Comparison of ENCODE assay signal across 1 cellular context in genomic region chr6:21317634-21318033, GRCh38.
TF ChIP-seq lines count a peak whose summit lies in the region.

No MANE protein-coding gene starts in this region.

TF ChIP-seq in HepG2, 621 proteins besides CTCF, POLR2A, EP300 and RAD21 (continued from another document):
- no peak for TF ChIP-seq ARID5B (CRISPR knock-in tag; IDR thresholded peaks at IDR 0.05)
- TF ChIP-seq FUBP1 (CRISPR knock-in tag; IDR thresholded peaks at IDR 0.05; ENCODE audit: borderline replicate concordance) = no peak
- no peak for TF ChIP-seq ZNF543 (CRISPR knock-in tag; IDR thresholded peaks at IDR 0.05)
- TF ChIP-seq YY1 (IDR thresholded peaks at IDR 0.05; ENCODE audit: insufficient read depth, insufficient replicate concordance, low read depth, low read length) = no peak
- TF ChIP-seq ONECUT2 (CRISPR knock-in tag; IDR thresholded peaks at IDR 0.05) = no peak
- no peak for TF ChIP-seq EZH2 (conservative IDR thresholded peaks at IDR 0.05; ENCODE audit: low read depth, low read length)
- TF ChIP-seq ATF2 (CRISPR knock-in tag; IDR thresholded peaks at IDR 0.05) = no peak
- no peak for TF ChIP-seq ZNF431 (CRISPR knock-in tag; IDR thresholded peaks at IDR 0.05; ENCODE audit: borderline replicate concordance, low read depth)
- no peak for TF ChIP-seq TCF7 (IDR thresholded peaks at IDR 0.05; ENCODE audit: low read depth)
- no peak for TF ChIP-seq ZNF407 (CRISPR knock-in tag; IDR thresholded peaks at IDR 0.05; ENCODE audit: not compliant biosample characterization)
- TF ChIP-seq CAMTA2 (CRISPR knock-in tag; IDR thresholded peaks at IDR 0.05; ENCODE audit: borderline replicate concordance) = no peak
- no peak for TF ChIP-seq GMEB1 (CRISPR knock-in tag; IDR thresholded peaks at IDR 0.05; ENCODE audit: borderline replicate concordance)
- no peak for TF ChIP-seq NCOA2 (CRISPR knock-in tag; IDR thresholded peaks at IDR 0.05)
- TF ChIP-seq ZFYVE20 (CRISPR knock-in tag; IDR thresholded peaks at IDR 0.05; ENCODE audit: borderline replicate concordance, low read depth) = no peak
- TF ChIP-seq ZBTB34 (CRISPR knock-in tag; IDR thresholded peaks at IDR 0.05) = no peak
